ENCODE assay signal across 1 cellular context in genomic region chr1:204989266-204990058, GRCh38.
TF ChIP-seq lines count a peak whose summit lies in the region.

No MANE protein-coding gene starts in this region.

TF ChIP-seq in K562, 482 proteins besides CTCF, POLR2A, EP300 and RAD21 (continued from another document):
- TF ChIP-seq ATF1 (CRISPR knock-in tag; IDR thresholded peaks at IDR 0.05) (no peak), ATF1 (tag; IDR thresholded peaks at IDR 0.05) (peak; percentile 52), RFX5 (IDR thresholded peaks at IDR 0.05; ENCODE audit: low read depth, low read length) (no peak), MEF2A (IDR thresholded peaks at IDR 0.05; ENCODE audit: control insufficient read depth, low read depth, low read length) (no peak), NFRKB (IDR thresholded peaks at IDR 0.05; ENCODE audit: low read depth) (no peak), MTA1 (IDR thresholded peaks at IDR 0.05; ENCODE audit: borderline replicate concordance) (no peak), HCFC1 (IDR thresholded peaks at IDR 0.05; ENCODE audit: low read depth, low read length) (0 out of 2 replicates have a peak, but pooled peaks have one; percentile 14), THRAP3 (IDR thresholded peaks at IDR 0.05; ENCODE audit: borderline replicate concordance) (no peak), LCOR (CRISPR knock-in tag; IDR thresholded peaks at IDR 0.05) (no peak), ZNF778 (CRISPR knock-in tag; IDR thresholded peaks at IDR 0.05) (no peak), ZNF133 (CRISPR knock-in tag; IDR thresholded peaks at IDR 0.05) (no peak), CTBP1 (IDR thresholded peaks at IDR 0.05; ENCODE audit: borderline replicate concordance) (peak; percentile 67; the same call in 1 of the 2 replicates), TFAP4 (CRISPR knock-in tag; IDR thresholded peaks at IDR 0.05; ENCODE audit: borderline replicate concordance) (peak; percentile 56; the same call in 1 of the 2 replicates), HNRNPK (IDR thresholded peaks at IDR 0.05; ENCODE audit: low read depth, low read length, poor library complexity, severe bottlenecking) (no peak), CEBPG (CRISPR knock-in tag; IDR thresholded peaks at IDR 0.05) (no peak), CEBPG (tag; conservative IDR thresholded peaks at IDR 0.05 in 1 of 2, IDR thresholded peaks at IDR 0.05 in 1 of 2) (no peak), PHTF2 (CRISPR knock-in tag; IDR thresholded peaks at IDR 0.05) (no peak), ZNF24 (IDR thresholded peaks at IDR 0.05) (0 out of 2 replicates have a peak, but pooled peaks have one; percentile 33), KAT2B (IDR thresholded peaks at IDR 0.05; ENCODE audit: low read depth, low read length) (no peak), YY1 (IDR thresholded peaks at IDR 0.05; ENCODE audit: borderline replicate concordance in 1 of 3, control insufficient read depth in 1 of 3, extremely low read depth in 1 of 3, insufficient read depth in 3 of 3, insufficient read length in 1 of 3, insufficient replicate concordance in 2 of 3, low read depth in 1 of 3, low read length in 2 of 3) (peak in 1 of 3 experiments; percentile 13), MAZ (CRISPR knock-in tag; conservative IDR thresholded peaks at IDR 0.05 in 1 of 2, IDR thresholded peaks at IDR 0.05 in 1 of 2) (peak in 1 of 2 experiments; percentile 66; a peak in 2 of 4 replicates), TAF15 (IDR thresholded peaks at IDR 0.05; ENCODE audit: low read depth, low read length) (no peak), FOXA3 (CRISPR knock-in tag; conservative IDR thresholded peaks at IDR 0.05 in 1 of 2, IDR thresholded peaks at IDR 0.05 in 1 of 2) (no peak), MTA3 (IDR thresholded peaks at IDR 0.05; ENCODE audit: borderline replicate concordance) (0 out of 2 replicates have a peak, but pooled peaks have one; percentile 20), DDX20 (tag; IDR thresholded peaks at IDR 0.05; ENCODE audit: low read depth) (no peak), ZNF639 (CRISPR knock-in tag; conservative IDR thresholded peaks at IDR 0.05 in 1 of 2, IDR thresholded peaks at IDR 0.05 in 1 of 2) (no peak), ZNF444 (CRISPR knock-in tag; IDR thresholded peaks at IDR 0.05) (no peak), TEAD2 (tag; IDR thresholded peaks at IDR 0.05) (no peak)
- TF ChIP-seq, protein P1, sequence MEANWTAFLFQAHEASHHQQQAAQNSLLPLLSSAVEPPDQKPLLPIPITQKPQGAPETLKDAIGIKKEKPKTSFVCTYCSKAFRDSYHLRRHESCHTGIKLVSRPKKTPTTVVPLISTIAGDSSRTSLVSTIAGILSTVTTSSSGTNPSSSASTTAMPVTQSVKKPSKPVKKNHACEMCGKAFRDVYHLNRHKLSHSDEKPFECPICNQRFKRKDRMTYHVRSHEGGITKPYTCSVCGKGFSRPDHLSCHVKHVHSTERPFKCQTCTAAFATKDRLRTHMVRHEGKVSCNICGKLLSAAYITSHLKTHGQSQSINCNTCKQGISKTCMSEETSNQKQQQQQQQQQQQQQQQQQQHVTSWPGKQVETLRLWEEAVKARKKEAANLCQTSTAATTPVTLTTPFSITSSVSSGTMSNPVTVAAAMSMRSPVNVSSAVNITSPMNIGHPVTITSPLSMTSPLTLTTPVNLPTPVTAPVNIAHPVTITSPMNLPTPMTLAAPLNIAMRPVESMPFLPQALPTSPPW (CRISPR knock-in tag; IDR thresholded peaks at IDR 0.05): no peak
TF ChIP-seq in K562: peak in this region for 26.
